In the genomic region with DNA sequence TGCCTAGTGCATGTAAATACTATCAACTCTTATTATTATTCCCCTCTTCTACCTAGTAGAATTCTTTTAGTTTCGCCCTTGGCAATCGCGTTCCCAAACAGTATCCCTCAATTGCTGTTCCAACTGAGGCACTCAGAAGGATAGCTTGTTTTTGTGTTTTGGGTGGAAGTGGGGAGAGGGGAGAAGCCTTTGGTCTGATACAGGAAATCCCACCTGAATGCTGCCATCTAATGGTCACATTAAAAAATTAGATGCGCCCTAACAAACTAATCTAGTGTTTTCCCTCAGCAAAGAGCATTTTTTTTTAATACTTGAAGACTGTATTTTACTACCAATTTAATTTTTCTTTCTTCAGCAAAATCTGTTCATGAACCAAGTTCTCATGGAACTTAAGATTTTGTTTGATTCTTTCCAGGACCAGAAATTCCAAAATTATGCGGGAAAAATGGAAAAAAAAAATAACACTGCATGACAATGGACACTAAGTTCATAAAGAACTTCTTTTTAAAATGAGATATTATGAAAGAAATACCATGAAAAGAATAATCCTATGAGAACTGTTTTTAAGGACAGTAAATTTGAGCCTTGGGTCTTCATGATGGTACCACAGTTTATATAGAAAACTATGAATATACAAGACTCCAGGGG, we compare ENCODE assay signal across 8 cellular contexts.
DNase-seq lines count a peak whose midpoint lies in the region; ATAC-seq, FAIRE-seq and TF ChIP-seq lines count a peak whose summit lies in the region.

No MANE protein-coding gene starts in this region.

- H3K9me3 Mint-ChIP-seq in effector memory CD8-positive, alpha-beta T cell: no peaks in the 10 kb centered on the region

- peak; percentile 83 for FAIRE-seq in G401.6 (lab: Jason Lieb, UNC)

- no peaks in the 10 kb centered on the region for H3K36me3 ChIP-seq in adipocyte (ENCODE audit: control insufficient read depth, insufficient read depth, low read length, severe bottlenecking)

- DNase-seq in LNCaP clone FGC (ENCODE audit: low read depth) (no peak), adipocyte (ENCODE audit: low read depth) (peak; percentile 73), kidney tubule cell (ENCODE audit: low spot score) (peak; percentile 41), COLO668 (lab: John Stamatoyannopoulos, UW; ENCODE audit: unreplicated experiment) (no peak), OCI-M2 (lab: John Stamatoyannopoulos, UW; ENCODE audit: unreplicated experiment) (no peak)
- DNase-seq in effector memory CD8-positive, alpha-beta T cell: no peak

- H3K4me3 ChIP-seq in LNCaP clone FGC (ENCODE audit: low read depth, low read length): no peak overlapping the region
- no peak overlapping the region for H3K4me3 ChIP-seq in adipocyte (ENCODE audit: low read length)

- no peaks in the 10 kb centered on the region for H3K27me3 ChIP-seq in adipocyte (replicated peaks; ENCODE audit: control insufficient read depth, insufficient read depth, low read length)

- H3K4me1 ChIP-seq in adipocyte (ENCODE audit: control insufficient read depth, insufficient read depth, low read length): peaks cover 3% of the 10 kb centered on the region

- peaks cover 3% of the 10 kb centered on the region for H3K36me3 Mint-ChIP-seq in effector memory CD8-positive, alpha-beta T cell (ENCODE audit: insufficient read depth)

- no peaks in the 10 kb centered on the region for H3K27me3 Mint-ChIP-seq in effector memory CD8-positive, alpha-beta T cell

- no peaks in the 10 kb centered on the region for H3K9me3 ChIP-seq in adipocyte (ENCODE audit: control insufficient read depth, low read length)

- H3K27ac Mint-ChIP-seq in effector memory CD8-positive, alpha-beta T cell: no peak overlapping the region

- peak; percentile 62 for TF ChIP-seq CTCF in LNCaP clone FGC (IDR thresholded peaks at IDR 0.05; ENCODE audit: control insufficient read depth, extremely low read depth, insufficient read depth)

- no peak overlapping the region for H3K9ac ChIP-seq in adipocyte (ENCODE audit: low read length)

- no peak overlapping the region for H3K4me3 Mint-ChIP-seq in effector memory CD8-positive, alpha-beta T cell

- H3K4me1 Mint-ChIP-seq in effector memory CD8-positive, alpha-beta T cell (ENCODE audit: low read depth in 2 of 2): no peaks in the 10 kb centered on the region

- ATAC-seq in GM18498 (IDR thresholded peaks at IDR 0.05; ENCODE audit: unreplicated experiment): no peak
- ATAC-seq in effector memory CD8-positive, alpha-beta T cell (replicated peaks): no peak

Comparison
In these comparisons a context has a peak if more than half of its experiments do, and no peak if none do; other contexts are left out.
1. DNase-seq: peak in adipocyte (single experiment) and kidney tubule cell (single experiment); none in LNCaP clone FGC (single experiment), COLO668 (single experiment), OCI-M2 (single experiment) and effector memory CD8-positive, alpha-beta T cell (0 of 3).